13 cellular contexts compared by ENCODE assay signal in the genomic region with DNA sequence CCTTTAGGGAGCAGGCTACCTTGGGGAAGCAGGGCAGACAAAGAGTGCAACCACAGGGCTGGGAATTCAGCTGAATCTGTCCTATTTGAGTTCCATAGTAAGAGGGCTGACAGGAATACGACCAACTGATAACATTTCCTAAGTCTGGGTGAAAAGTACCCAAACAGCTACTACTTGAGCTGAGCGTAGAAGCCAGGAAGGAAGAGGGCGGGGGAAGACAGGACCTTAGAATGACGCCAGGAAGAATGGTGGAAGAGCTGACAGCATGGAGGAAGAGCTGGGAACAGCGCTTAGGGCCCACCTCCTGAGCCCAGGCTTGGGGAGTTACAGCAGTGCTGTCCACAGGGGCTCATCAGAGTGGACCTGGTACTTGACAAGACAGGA. TPM values are rescaled to one million over a fixed set of nuclear protein-coding genes. Genes with fewer than 3 reads are reported as not detected.
A peak's percentile ranks its signal among the peaks of the same experiment; 100 is the strongest.
DNase-seq lines count a peak whose midpoint lies in the region; ATAC-seq, FAIRE-seq and TF ChIP-seq lines count a peak whose summit lies in the region.
"Had no signal": no experiment of that assay in that cellular context is flagged by ENCODE, and none has a peak within 500 bp of the region (broad histone marks: within the 10 kb centered on the region; RNA-seq: fewer than 3 reads in every experiment).

No MANE protein-coding gene starts in this region.

- H2AK5ac ChIP-seq in mesenchymal stem cell (ENCODE audit: low read length, severe bottlenecking) = no peak overlapping the region

- H4K20me1 ChIP-seq in HepG2 (ENCODE audit: insufficient read depth, low read length) = 0 out of 2 replicates have a peak, but pooled peaks cover 11% of the 10 kb centered on the region

- intact Hi-C loops in HepG2 (cut with micrococcal nuclease; ENCODE audit: unreplicated experiment) = no loop called here
- intact Hi-C loops in ascending aorta (cut with DNase I) = no loop called here

- H3K79me2 ChIP-seq in HepG2 (ENCODE audit: insufficient read depth, low read length) = peaks cover 52% of the 10 kb centered on the region

- DNase-seq in HepG2 (ENCODE audit: low spot score) (no peak), ascending aorta (ENCODE audit: low spot score in 2 of 2) (no peak), mesenchymal stem cell (peak; percentile 26), NCI-H748 (lab: John Stamatoyannopoulos, UW; ENCODE audit: unreplicated experiment) (no peak), NCI-H524 treated with DMSO at 0.1 percent for 48 hours (lab: John Stamatoyannopoulos, UW) (no peak)
- DNase-seq: endodermal cell, NCI-H1417, nucleus accumbens, T-helper 9 cell, upper lobe of left lung had no signal

- H3K36me3 ChIP-seq in liver (ENCODE audit: control insufficient read depth in 4 of 4, insufficient read depth in 3 of 4, low read depth in 1 of 4, low read length in 3 of 4) (no peaks in the 10 kb centered on the region), HepG2 (replicated peaks in 1 of 2; ENCODE audit: control insufficient read depth in 1 of 2, insufficient read depth in 2 of 2, low read length in 2 of 2) (peaks cover 1 to 3% of the 10 kb centered on the region in 2 experiments; a peak in 1 of 5 replicates), ascending aorta (no peaks in the 10 kb centered on the region), mesenchymal stem cell (ENCODE audit: control insufficient read depth in 1 of 2, insufficient read depth in 2 of 2, low read depth in 1 of 2, low read length in 2 of 2) (peaks cover 8 to 10% of the 10 kb centered on the region in 2 experiments)
- H3K36me3 ChIP-seq: upper lobe of left lung had no signal

- no peak overlapping the region for H2BK120ac ChIP-seq in mesenchymal stem cell (ENCODE audit: low read depth, low read length)

- no peak overlapping the region for H2BK12ac ChIP-seq in mesenchymal stem cell (ENCODE audit: low read length in 2 of 2)

- H3K4me2 ChIP-seq in HepG2 (ENCODE audit: low read depth, low read length) (no peak overlapping the region), mesenchymal stem cell (ENCODE audit: low read length, poor library complexity, severe bottlenecking) (no peak overlapping the region)

- in situ Hi-C loops in HepG2 (cut with HindIII; ENCODE audit: extremely low pct_ligation_motif_present, low pct_unique_long_range_greater_than_20kb) = no loop called here

- H3K9ac ChIP-seq in liver (ENCODE audit: low read depth in 1 of 2, low read length in 2 of 2) (no peak overlapping the region), HepG2 (ENCODE audit: insufficient read depth, low read depth, low read length) (no peak overlapping the region), mesenchymal stem cell (ENCODE audit: low read length) (peak overlapping the region; percentile 43)

- H3K27me3 ChIP-seq in liver (ENCODE audit: control insufficient read depth in 4 of 4, insufficient read depth in 4 of 4, low read length in 3 of 4) = no peaks in the 10 kb centered on the region
- H3K27me3 ChIP-seq in HepG2 (ENCODE audit: control insufficient read depth in 1 of 2, insufficient read depth in 2 of 2, low read length in 2 of 2) = no peaks in the 10 kb centered on the region
- H3K27me3 ChIP-seq in ascending aorta = no peaks in the 10 kb centered on the region
- H3K27me3 ChIP-seq in mesenchymal stem cell (ENCODE audit: control insufficient read depth in 1 of 2, insufficient read depth in 1 of 2, low read length in 2 of 2) = peaks cover 0 to 14% of the 10 kb centered on the region in 2 experiments
- H3K27me3 ChIP-seq: upper lobe of left lung had no signal

- TF ChIP-seq RAD21 in liver (IDR thresholded peaks at IDR 0.05) (no peak), HepG2 (CRISPR knock-in tag; IDR thresholded peaks at IDR 0.05) (no peak)

- BruUV-seq in HepG2 (replicated peaks; lab: Mats Ljungman, UMichigan) = no TSS peak

- H2AFZ ChIP-seq in HepG2 (ENCODE audit: low read length) (no peak overlapping the region), mesenchymal stem cell (ENCODE audit: low read depth, low read length) (no peak overlapping the region)

- no peak overlapping the region for H3K18ac ChIP-seq in mesenchymal stem cell (ENCODE audit: low read depth in 1 of 2, low read length in 2 of 2)

- H4K91ac ChIP-seq in mesenchymal stem cell (ENCODE audit: low read length) = no peak overlapping the region

- no peak overlapping the region for H2BK15ac ChIP-seq in mesenchymal stem cell (ENCODE audit: low read depth, poor library complexity, severe bottlenecking)

- ATAC-seq in HepG2 (no peak; the same call in 2 of the 3 replicates), GM18498 (IDR thresholded peaks at IDR 0.05; ENCODE audit: unreplicated experiment) (no peak), GM21717 (IDR thresholded peaks at IDR 0.05; ENCODE audit: unreplicated experiment) (no peak)

- POLR2A ChIA-PET in HepG2 (lab: Yijun Ruan, JAX) = no interaction called here

- TF ChIP-seq EP300 in HepG2 (IDR thresholded peaks at IDR 0.05; ENCODE audit: low read depth in 2 of 2, low read length in 2 of 2) = no peak
- TF ChIP-seq EP300 in HepG2 (CRISPR knock-in tag; IDR thresholded peaks at IDR 0.05; ENCODE audit: borderline replicate concordance) = no peak

- H3K27ac ChIP-seq in liver (ENCODE audit: low read depth in 1 of 2, low read length in 2 of 2) (no peak overlapping the region), HepG2 (ENCODE audit: extremely low read length, insufficient read depth, low read length) (no peak overlapping the region), ascending aorta (peak overlapping the region; percentile 17 to 33), mesenchymal stem cell (ENCODE audit: low read length, poor library complexity, severe bottlenecking) (no peak overlapping the region)

- no peaks in the 10 kb centered on the region for H3K9me3 ChIP-seq in liver (ENCODE audit: control insufficient read depth in 4 of 4, low read length in 3 of 4)
- H3K9me3 ChIP-seq in HepG2 (ENCODE audit: low read length) = no peaks in the 10 kb centered on the region
- H3K9me3 ChIP-seq in ascending aorta = no peaks in the 10 kb centered on the region
- no peaks in the 10 kb centered on the region for H3K9me3 ChIP-seq in mesenchymal stem cell (ENCODE audit: control insufficient read depth, low read length)
- H3K9me3 ChIP-seq: upper lobe of left lung had no signal

- H3K23ac ChIP-seq in mesenchymal stem cell (ENCODE audit: low read length in 2 of 2) = no peak overlapping the region

- no peak overlapping the region for H3K4ac ChIP-seq in mesenchymal stem cell (ENCODE audit: low read depth in 1 of 2, low read length in 2 of 2)

- TF ChIP-seq CTCF in liver (IDR thresholded peaks at IDR 0.05; ENCODE audit: low read depth, low read length, missing input control) = no peak
- no peak for TF ChIP-seq CTCF in HepG2 (CRISPR knock-in tag; IDR thresholded peaks at IDR 0.05)
- no peak for TF ChIP-seq CTCF in ascending aorta (IDR thresholded peaks at IDR 0.05)

- no peak overlapping the region for H2BK5ac ChIP-seq in mesenchymal stem cell (ENCODE audit: low read depth, low read length, poor library complexity, severe bottlenecking)

- FAIRE-seq in HepG2 (lab: Jason Lieb, UNC) = no peak

- H3K14ac ChIP-seq in mesenchymal stem cell (ENCODE audit: low read length in 2 of 2) = no peak overlapping the region

- no peak overlapping the region for H3K4me3 ChIP-seq in liver (ENCODE audit: low read depth in 1 of 3, low read length in 3 of 3)
- no peak overlapping the region for H3K4me3 ChIP-seq in HepG2 (replicated peaks in 1 of 3; ENCODE audit: insufficient read depth in 1 of 3, low read depth in 2 of 3, low read length in 3 of 3)
- no peak overlapping the region for H3K4me3 ChIP-seq in ascending aorta
- H3K4me3 ChIP-seq in mesenchymal stem cell (ENCODE audit: insufficient read depth in 1 of 2, low read depth in 1 of 2, low read length in 2 of 2) = peak overlapping the region in 1 of 2 experiments; percentile 14
- H3K4me3 ChIP-seq: upper lobe of left lung had no signal

- H3K4me1 ChIP-seq in liver (ENCODE audit: control insufficient read depth in 4 of 4, insufficient read depth in 4 of 4, low read length in 3 of 4) (peaks cover 0 to 2% (median 0%) of the 10 kb centered on the region in 4 donors), HepG2 (ENCODE audit: insufficient read depth, low read length) (peaks cover 13% of the 10 kb centered on the region), ascending aorta (peaks cover 0 to 9% of the 10 kb centered on the region in 2 donors), mesenchymal stem cell (ENCODE audit: control insufficient read depth, insufficient read depth, low read depth, low read length) (no peaks in the 10 kb centered on the region)

- CTCF ChIA-PET in HepG2 (lab: Yijun Ruan, JAX; ENCODE audit: low intra/inter-chr PET ratio, low total read pairs) = no interaction called here

- WGBS in liver = 69% methylated on average over 5 of the region's 5 CpGs
- 88% methylated on average over 5 of the region's 5 CpGs for WGBS in HepG2 (ENCODE audit: low lambda C conversion rate)
- 48% methylated on average over 4 of the region's 5 CpGs for WGBS in mesenchymal stem cell

- no peak for TF ChIP-seq POLR2A in HepG2 (IDR thresholded peaks at IDR 0.05; ENCODE audit: insufficient read depth in 1 of 2, low read depth in 2 of 2, low read length in 2 of 2)

- no peaks in the 10 kb centered on the region for H3K79me1 ChIP-seq in mesenchymal stem cell (replicated peaks; ENCODE audit: low read length, poor library complexity, severe bottlenecking)

- no peak overlapping the region for H4K8ac ChIP-seq in mesenchymal stem cell (ENCODE audit: low read length)

RNA-seq across cellular contexts. Expression of a gene that starts 14.4 kb away (rescaled TPM):
- 10 to 100 TPM; 11.1 to 22.0 TPM for total RNA-seq in liver
- 1 to 10 TPM; 6.9 to 8.8 TPM for polyA plus RNA-seq in liver
- total RNA-seq in HepG2 (2016; rRNA removed; fragmentation: Illumina TruSeq; extraction: Trizol) = 16.4 and 18.1 TPM in 2 replicates
- total RNA-seq in HepG2 (2016; cell fraction: cytosol; rRNA removed; fragmentation: Illumina TruSeq; extraction: Trizol; ENCODE audit: low read depth) = 12.6 and 12.7 TPM in 2 replicates
- total RNA-seq in HepG2 (2016; cell fraction: insoluble cytoplasmic fraction; rRNA removed; fragmentation: Illumina TruSeq; extraction: Trizol) = 15.3 and 17.0 TPM in 2 replicates
- 27.1 and 27.7 TPM in 2 replicates for total RNA-seq in HepG2 (2016; cell fraction: membrane; rRNA removed; fragmentation: Illumina TruSeq; extraction: Trizol)
- total RNA-seq in HepG2 (2016; cell fraction: nucleus; rRNA removed; fragmentation: Illumina TruSeq; extraction: Trizol) = 18.4 and 26.4 TPM in 2 replicates
- polyA plus RNA-seq in HepG2 (2011; rRNA removed) = 7.9 and 8.0 TPM in 2 replicates
- polyA plus RNA-seq in HepG2 (2011; cell fraction: cytosol; rRNA removed) = 4.6 and 4.7 TPM in 2 replicates
- 19.4 and 22.3 TPM in 2 replicates for polyA plus RNA-seq in HepG2 (2011; cell fraction: nucleus; rRNA removed)
- 8.3 and 9.6 TPM in 2 replicates for polyA plus RNA-seq in HepG2 (2012)
- polyA plus RNA-seq in HepG2 (2016; cell fraction: cytosol; fragmentation: Illumina TruSeq; extraction: Trizol; ENCODE audit: low read depth) = 15.2 and 15.6 TPM in 2 replicates
- polyA plus RNA-seq in HepG2 (2016; cell fraction: insoluble cytoplasmic fraction; fragmentation: Illumina TruSeq; extraction: Trizol; ENCODE audit: low read depth) = 11.9 and 15.9 TPM in 2 replicates
- 22.5 and 23.0 TPM in 2 replicates for polyA plus RNA-seq in HepG2 (2016; cell fraction: membrane; fragmentation: Illumina TruSeq; extraction: Trizol; ENCODE audit: low read depth)
- polyA plus RNA-seq in HepG2 (2016; cell fraction: nucleus; fragmentation: Illumina TruSeq; extraction: Trizol; ENCODE audit: insufficient read depth, low read depth) = 21.4 and 24.2 TPM in 2 replicates
- polyA minus RNA-seq in HepG2 (2011; rRNA and poly(A)+ RNA removed; ENCODE audit: low replicate concordance) = 17.0 and 27.8 TPM in 2 replicates
- 3.6 and 5.0 TPM in 2 replicates for polyA minus RNA-seq in HepG2 (2011; cell fraction: cytosol; rRNA and poly(A)+ RNA removed)
- polyA minus RNA-seq in HepG2 (2011; cell fraction: nucleus; rRNA and poly(A)+ RNA removed) = 33.7 and 39.8 TPM in 2 replicates
- total RNA-seq in ascending aorta = 65.7 TPM
- 19.1 TPM for polyA plus RNA-seq in mesenchymal stem cell (2013, experiment 1 of 2)
- 20.5 TPM for polyA plus RNA-seq in mesenchymal stem cell (2013, experiment 2 of 2)

Comparison
In these comparisons a context has a peak if more than half of its experiments do, and no peak if none do; other contexts are left out.
1. H3K27ac ChIP-seq: peak in ascending aorta (2 of 2); none in liver (0 of 2), HepG2 (single experiment) and mesenchymal stem cell (single experiment).